ENCODE assay signal across 11 cellular contexts in the genomic region with DNA sequence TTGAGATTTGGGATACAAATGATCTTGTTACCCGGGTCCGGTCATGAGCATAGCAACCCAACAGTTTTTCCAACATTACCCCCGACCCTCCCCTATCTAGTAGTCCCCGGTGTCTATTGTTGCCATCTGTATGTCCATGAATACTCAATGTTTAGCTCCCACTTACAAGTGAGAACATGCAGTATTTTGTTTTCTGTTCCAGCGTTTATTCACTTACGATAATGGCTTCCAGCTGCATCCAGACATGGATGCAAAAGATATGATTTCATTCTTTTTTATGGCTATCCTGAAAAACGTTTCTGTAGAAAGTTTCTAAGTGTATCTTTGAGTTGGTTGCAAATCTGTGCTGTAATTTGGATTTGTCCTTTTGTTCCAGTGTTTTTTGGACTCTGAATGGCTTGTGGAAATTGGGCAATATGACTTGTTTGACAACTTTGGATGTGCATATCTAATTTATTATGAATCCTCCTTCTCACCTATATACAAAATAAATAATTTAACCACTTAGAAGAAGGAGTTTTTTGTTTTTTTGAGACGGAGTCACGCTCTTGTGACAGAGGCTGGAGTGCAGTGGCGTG. TPM values are rescaled to one million over a fixed set of nuclear protein-coding genes. Genes with fewer than 3 reads are reported as not detected.
DNase-seq lines count a peak whose midpoint lies in the region; ATAC-seq and TF ChIP-seq lines count a peak whose summit lies in the region.
"Had no signal": no experiment of that assay in that cellular context is flagged by ENCODE, and none has a peak within 500 bp of the region (broad histone marks: within the 10 kb centered on the region; RNA-seq: fewer than 3 reads in every experiment).

No MANE protein-coding gene starts in this region.

- H3K4me1 ChIP-seq in heart left ventricle (peaks cover 7 to 53% (median 41%) of the 10 kb centered on the region in 12 donors), uterus (peaks cover 0 to 3% of the 10 kb centered on the region in 2 donors)

- H3K36me3 Mint-ChIP-seq in nephron progenitor cell (ENCODE audit: low read depth) = peaks cover 65% of the 10 kb centered on the region

- H3K4me1 Mint-ChIP-seq in nephron progenitor cell = peaks cover 38% of the 10 kb centered on the region

- no peak overlapping the region for H3K4me3 ChIP-seq in heart left ventricle
- H3K4me3 ChIP-seq in epithelial cell of esophagus (ENCODE audit: low read length) = no peak overlapping the region
- no peak overlapping the region for H3K4me3 ChIP-seq in uterus

- DNase-seq in heart left ventricle (no peak), Right ventricle myocardium inferior (ENCODE audit: missing footprints) (no peak), epithelial cell of esophagus (ENCODE audit: low read depth) (peak; percentile 50), nephron progenitor cell (no peak), uterus (peak in 1 of 2 donors; percentile 12), GM10266 (ENCODE audit: extremely low spot score) (no peak)
- no peak for DNase-seq in stimulated activated naive CD8-positive, alpha-beta T cell treated with anti-CD3 and anti-CD28 coated beads, Interleukin-15, Interleukin-2, amounts not matched to agents 100 U/mL and 50 U/mL, for 24 hours
- DNase-seq: activated naive CD8-positive, alpha-beta T cell treated with anti-CD3 and anti-CD28 coated beads, Interleukin-2, amount 10 ng/mL, durations not matched to agents 7 days and 5 days; HCEC 1CT; WERI-Rb-1 had no signal

- H3K9me3 ChIP-seq in heart left ventricle (no peaks in the 10 kb centered on the region), uterus (no peaks in the 10 kb centered on the region)

- ATAC-seq in heart left ventricle = peak in 1 of 4 donors; percentile 20
- no peak for ATAC-seq in Right ventricle myocardium inferior
- no peak for ATAC-seq in HG03342 (IDR thresholded peaks at IDR 0.05; ENCODE audit: unreplicated experiment)
- ATAC-seq in stimulated activated naive CD8-positive, alpha-beta T cell treated with anti-CD3 and anti-CD28 coated beads, Interleukin-15, Interleukin-2, amounts not matched to agents 100 U/mL and 50 U/mL, for 24 hours = no peak

- no peaks in the 10 kb centered on the region for H3K27me3 Mint-ChIP-seq in nephron progenitor cell (ENCODE audit: low read depth, poor library complexity)
- H3K27me3 Mint-ChIP-seq: activated naive CD8-positive, alpha-beta T cell treated with anti-CD3 and anti-CD28 coated beads, Interleukin-2, amount 10 ng/mL, durations not matched to agents 7 days and 5 days had no signal

- TF ChIP-seq CTCF in heart left ventricle (IDR thresholded peaks at IDR 0.05) (no peak), epithelial cell of esophagus (IDR thresholded peaks at IDR 0.05; ENCODE audit: insufficient read depth, low read depth, low read length, missing control alignments) (no peak), nephron progenitor cell (IDR thresholded peaks at IDR 0.05) (no peak), uterus (IDR thresholded peaks at IDR 0.05) (no peak), GM10266 (IDR thresholded peaks at IDR 0.05; ENCODE audit: control insufficient read depth, insufficient read depth, low read depth, missing control alignments) (no peak)

- no peak overlapping the region for H3K4me3 Mint-ChIP-seq in nephron progenitor cell
- H3K4me3 Mint-ChIP-seq: activated naive CD8-positive, alpha-beta T cell treated with anti-CD3 and anti-CD28 coated beads, Interleukin-2, amount 10 ng/mL, durations not matched to agents 7 days and 5 days had no signal

- H3K27ac ChIP-seq in heart left ventricle (peak overlapping the region in 8 of 12 donors; percentile 3 to 79 (median 23)), uterus (peak overlapping the region; percentile 78 to 85)
- H3K27ac ChIP-seq: WERI-Rb-1 had no signal

- peaks cover 0 to 57% (median 15%) of the 10 kb centered on the region in 9 donors for H3K36me3 ChIP-seq in heart left ventricle
- no peaks in the 10 kb centered on the region for H3K36me3 ChIP-seq in uterus

- TF ChIP-seq POLR2A in heart left ventricle (IDR thresholded peaks at IDR 0.05) (no peak), uterus (IDR thresholded peaks at IDR 0.05) (no peak)

- peak overlapping the region; percentile 58 for H3K27ac Mint-ChIP-seq in nephron progenitor cell
- H3K27ac Mint-ChIP-seq: activated naive CD8-positive, alpha-beta T cell treated with anti-CD3 and anti-CD28 coated beads, Interleukin-2, amount 10 ng/mL, durations not matched to agents 7 days and 5 days had no signal

- 76 to 78% (median 77%) methylated on average over 10 of the region's 10 CpGs for WGBS in heart left ventricle, 4 donors

- no peaks in the 10 kb centered on the region for H3K27me3 ChIP-seq in heart left ventricle
- no peaks in the 10 kb centered on the region for H3K27me3 ChIP-seq in uterus

- H3K9me3 Mint-ChIP-seq in nephron progenitor cell = no peaks in the 10 kb centered on the region
- H3K9me3 Mint-ChIP-seq: activated naive CD8-positive, alpha-beta T cell treated with anti-CD3 and anti-CD28 coated beads, Interleukin-2, amount 10 ng/mL, durations not matched to agents 7 days and 5 days had no signal

- intact Hi-C loops in heart left ventricle (cut with DNase I) = no loop called here
- intact Hi-C loops in Right ventricle myocardium inferior (cut with DNase I) = no loop called here
- intact Hi-C loops in uterus (cut with DNase I; ENCODE audit: low total_unique reads) = no loop called here

RNA-seq across cellular contexts. Expression of a gene that starts 11.8 kb away (rescaled TPM):
- total RNA-seq in heart left ventricle (10 to 100 TPM; 22.9 to 48.8 (median 34.7) TPM), Right ventricle myocardium inferior (31.3 TPM), uterus (100 to 1,000 TPM in 2 of 4 donors, 10 to 100 TPM in 2; 58.8 to 127 (median 90.7) TPM)
- 10 to 100 TPM in 1 of 2 donors, 1 to 10 TPM in 1; 7.9 to 13.8 TPM for polyA plus RNA-seq in heart left ventricle

RNA-seq across cellular contexts. Expression of a gene that starts 31.9 kb away (rescaled TPM):
- total RNA-seq in heart left ventricle = 1 to 10 TPM in 2 of 9 donors, under 1 TPM in 2, not detected in 5; 0.30 to 2.2 (median 0.78) TPM
- polyA plus RNA-seq in heart left ventricle = under 1 TPM in 1 of 2 donors, not detected in 1; 0.57 TPM
- not detected for total RNA-seq in Right ventricle myocardium inferior
- 10 to 100 TPM in 1 of 4 donors, under 1 TPM in 1, not detected in 2; 0.52 to 12.4 TPM for total RNA-seq in uterus
- total RNA-seq: activated naive CD8-positive, alpha-beta T cell treated with anti-CD3 and anti-CD28 coated beads, Interleukin-2, amount 10 ng/mL, durations not matched to agents 7 days and 5 days had no signal

RNA-seq across cellular contexts. Expression of a gene that starts 49.8 kb away (rescaled TPM):
- 100 to 1,000 TPM in 1 of 9 donors, 10 to 100 TPM in 8; 25.7 to 100 (median 53.1) TPM for total RNA-seq in heart left ventricle
- polyA plus RNA-seq in heart left ventricle = 100 to 1,000 TPM in 1 of 2 donors, 10 to 100 TPM in 1; 39.5 to 121 TPM
- 59.4 TPM for total RNA-seq in Right ventricle myocardium inferior
- total RNA-seq in uterus = 10 to 100 TPM in 3 of 4 donors, 1 to 10 TPM in 1; 2.6 to 88.2 (median 20.1) TPM

RNA-seq across cellular contexts. Expression of a gene that starts 55.6 kb away (rescaled TPM):
- total RNA-seq in heart left ventricle = not detected
- polyA plus RNA-seq in heart left ventricle = not detected
- not detected for total RNA-seq in Right ventricle myocardium inferior
- under 1 TPM in 2 of 4 donors, not detected in 2; 0.34 to 0.62 TPM for total RNA-seq in uterus
- total RNA-seq: activated naive CD8-positive, alpha-beta T cell treated with anti-CD3 and anti-CD28 coated beads, Interleukin-2, amount 10 ng/mL, durations not matched to agents 7 days and 5 days had no signal
